Comparison of ENCODE assay signal across 37 cellular contexts in genomic region chr3:174028673-174029072, GRCh38.
"Had no signal": no experiment of that assay in that cellular context is flagged by ENCODE, and none has a peak within 500 bp of the region (broad histone marks: within the 10 kb centered on the region; RNA-seq: fewer than 3 reads in every experiment).

No MANE protein-coding gene starts in this region.

- H3K27me3 Mint-ChIP-seq: activated naive CD4-positive, alpha-beta T cell treated with anti-CD3 and anti-CD28 coated beads, Interleukin-2, amount 10 ng/mL, durations not matched to agents 7 days and 5 days; activated naive CD4-positive, alpha-beta T cell treated with anti-CD3 and anti-CD28 coated beads, Interleukin-2, amount 50 U/mL, for 24 hours; activated naive CD8-positive, alpha-beta T cell; activated naive CD8-positive, alpha-beta T cell treated with anti-CD3 and anti-CD28 coated beads for 36 hours; activated naive CD8-positive, alpha-beta T cell treated with anti-CD3 and anti-CD28 coated beads, Interleukin-2, amount 10 ng/mL, durations not matched to agents 7 days and 5 days; activated naive CD8-positive, alpha-beta T cell treated with anti-CD3 and anti-CD28 coated beads, Interleukin-2, amount 50 U/mL, for 24 hours; activated T-cell treated with anti-CD3 and anti-CD28 coated beads, Interleukin-2, amount 50 U/mL, for 24 hours; activated T-helper 17 cell treated with anti-CD3 and anti-CD28 coated beads, Interleukin-2, amount 50 U/mL, for 72 hours; brain; central memory CD8-positive, alpha-beta T cell had no signal

- H3K4me3 Mint-ChIP-seq: activated naive CD4-positive, alpha-beta T cell treated with anti-CD3 and anti-CD28 coated beads for 36 hours; activated naive CD4-positive, alpha-beta T cell treated with anti-CD3 and anti-CD28 coated beads, Interleukin-2, amount 10 ng/mL, durations not matched to agents 7 days and 5 days; activated naive CD4-positive, alpha-beta T cell treated with anti-CD3 and anti-CD28 coated beads, Interleukin-2, amount 50 U/mL, for 24 hours; activated naive CD8-positive, alpha-beta T cell; activated naive CD8-positive, alpha-beta T cell treated with anti-CD3 and anti-CD28 coated beads for 36 hours; activated naive CD8-positive, alpha-beta T cell treated with anti-CD3 and anti-CD28 coated beads, Interleukin-2, amount 10 ng/mL, durations not matched to agents 7 days and 5 days; activated naive CD8-positive, alpha-beta T cell treated with anti-CD3 and anti-CD28 coated beads, Interleukin-2, amount 50 U/mL, for 24 hours; activated T-cell treated with anti-CD3 and anti-CD28 coated beads, Interleukin-2, amount 50 U/mL, for 24 hours; activated T-cell treated with anti-CD3 and anti-CD28 coated beads, Interleukin-2, amount 50 U/mL, for 4 hours; activated T-cell treated with anti-CD3 and anti-CD28 coated beads, Interleukin-2, amount 50 U/mL, for 72 hours; activated T-helper 1 cell treated with anti-CD3 and anti-CD28 coated beads, Interleukin-12 subunit alpha, Interleukin-12 subunit beta, Interleukin-2, Interleukin-4 antibody, amounts not matched to agents 30 ng/mL and 10 ng/mL and 1 ng/mL, durations not matched to agents 14 hours and 24 hours and 36 hours; activated T-helper 17 cell treated with anti-CD3 and anti-CD28 coated beads, Interleukin-2, amount 50 U/mL, for 72 hours; brain; central memory CD8-positive, alpha-beta T cell had no signal

- H3K36me3 ChIP-seq: adrenal gland, ascending aorta, brain microvascular endothelial cell, breast epithelium, cardiac muscle cell had no signal

- H3K4me1 Mint-ChIP-seq: activated naive CD4-positive, alpha-beta T cell treated with anti-CD3 and anti-CD28 coated beads, Interleukin-2, amount 10 ng/mL, durations not matched to agents 7 days and 5 days; activated naive CD4-positive, alpha-beta T cell treated with anti-CD3 and anti-CD28 coated beads, Interleukin-2, amount 50 U/mL, for 24 hours; activated naive CD8-positive, alpha-beta T cell treated with anti-CD3 and anti-CD28 coated beads for 36 hours; activated naive CD8-positive, alpha-beta T cell treated with anti-CD3 and anti-CD28 coated beads, Interleukin-2, amount 10 ng/mL, durations not matched to agents 7 days and 5 days; activated naive CD8-positive, alpha-beta T cell treated with anti-CD3 and anti-CD28 coated beads, Interleukin-2, amount 50 U/mL, for 24 hours; activated T-helper 17 cell treated with anti-CD3 and anti-CD28 coated beads, Interleukin-2, amount 50 U/mL, for 72 hours; central memory CD8-positive, alpha-beta T cell had no signal

- H3K27ac ChIP-seq: adrenal gland, ascending aorta, body of pancreas, brain microvascular endothelial cell, breast epithelium, cardiac muscle cell had no signal

- H3K27ac Mint-ChIP-seq: activated naive CD4-positive, alpha-beta T cell treated with anti-CD3 and anti-CD28 coated beads for 36 hours; activated naive CD4-positive, alpha-beta T cell treated with anti-CD3 and anti-CD28 coated beads, Interleukin-2, amount 10 ng/mL, durations not matched to agents 7 days and 5 days; activated naive CD4-positive, alpha-beta T cell treated with anti-CD3 and anti-CD28 coated beads, Interleukin-2, amount 50 U/mL, for 24 hours; activated naive CD4-positive, alpha-beta T cell treated with anti-CD3 and anti-CD28 coated beads, Interleukin-2, amount 50 U/mL, for 72 hours; activated naive CD8-positive, alpha-beta T cell; activated naive CD8-positive, alpha-beta T cell treated with anti-CD3 and anti-CD28 coated beads for 36 hours; activated naive CD8-positive, alpha-beta T cell treated with anti-CD3 and anti-CD28 coated beads, Interleukin-2, amount 10 ng/mL, durations not matched to agents 7 days and 5 days; activated naive CD8-positive, alpha-beta T cell treated with anti-CD3 and anti-CD28 coated beads, Interleukin-2, amount 50 U/mL, for 24 hours; activated T-cell treated with anti-CD3 and anti-CD28 coated beads, Interleukin-2, amount 50 U/mL, for 24 hours; activated T-cell treated with anti-CD3 and anti-CD28 coated beads, Interleukin-2, amount 50 U/mL, for 72 hours; activated T-helper 1 cell treated with anti-CD3 and anti-CD28 coated beads, Interleukin-12 subunit alpha, Interleukin-12 subunit beta, Interleukin-2, Interleukin-4 antibody, amounts not matched to agents 30 ng/mL and 10 ng/mL and 1 ng/mL, durations not matched to agents 14 hours and 24 hours and 36 hours; activated T-helper 17 cell treated with anti-CD3 and anti-CD28 coated beads, Interleukin-2, amount 50 U/mL, for 72 hours; activated T-helper 2 cell treated with anti-CD3 and anti-CD28 coated beads, Interferon-gamma antibody, Interleukin-2, Interleukin-4, amounts not matched to agents 10 μg/mL and 5 μg/mL and 100 μg/mL, durations not matched to agents 14 hours and 24 hours and 36 hours; brain had no signal

- H3K27me3 ChIP-seq: adrenal gland, ascending aorta, body of pancreas, brain microvascular endothelial cell, breast epithelium, cardiac muscle cell had no signal

- H3K4me1 ChIP-seq: adrenal gland, ascending aorta, body of pancreas, breast epithelium had no signal

- H3K4me3 ChIP-seq: adrenal gland, ascending aorta, body of pancreas, breast epithelium, cardiac muscle cell had no signal

- H3K9me3 ChIP-seq: body of pancreas had no signal

- DNase-seq: activated effector memory CD4-positive, alpha-beta T cell treated with anti-CD3 and anti-CD28 coated beads, Interleukin-2, amount 50 U/mL, for 16 hours; activated effector memory CD4-positive, alpha-beta T cell treated with Interleukin-2 at 50 U/mL for 16 hours; activated gamma-delta T cell; activated gamma-delta T cell treated with Interleukin-2 at 50 U/mL for 16 hours; activated naive CD4-positive, alpha-beta T cell; activated naive CD4-positive, alpha-beta T cell treated with anti-CD3 and anti-CD28 coated beads for 36 hours; activated naive CD4-positive, alpha-beta T cell treated with anti-CD3 and anti-CD28 coated beads, Interleukin-2, amount 10 ng/mL, durations not matched to agents 7 days and 5 days; activated naive CD4-positive, alpha-beta T cell treated with anti-CD3 and anti-CD28 coated beads, Interleukin-2, amount 50 U/mL, for 16 hours; activated naive CD4-positive, alpha-beta T cell treated with Interleukin-2 at 50 U/mL for 16 hours; activated naive CD8-positive, alpha-beta T cell treated with anti-CD3 and anti-CD28 coated beads for 36 hours; activated naive CD8-positive, alpha-beta T cell treated with anti-CD3 and anti-CD28 coated beads, Interleukin-2, amount 10 ng/mL, durations not matched to agents 7 days and 5 days; activated naive CD8-positive, alpha-beta T cell treated with anti-CD3 and anti-CD28 coated beads, Interleukin-2, amount 50 U/mL, for 24 hours; activated T-cell treated with anti-CD3 and anti-CD28 coated beads, Interleukin-2, amount 50 U/mL, for 24 hours; activated T-cell treated with anti-CD3 and anti-CD28 coated beads, Interleukin-2, amount 50 U/mL, for 4 hours; activated T-cell treated with anti-CD3 and anti-CD28 coated beads, Interleukin-2, amount 50 U/mL, for 48 hours; activated T-cell treated with anti-CD3 and anti-CD28 coated beads, Interleukin-2, amount 50 U/mL, for 72 hours; adrenal gland; amniotic stem cell; amygdala; anterior cingulate cortex; aorta; body of pancreas; brain microvascular endothelial cell; caudate nucleus; central memory CD4-positive, alpha-beta T cell; cerebellar nuclear complex had no signal

- H3K36me3 Mint-ChIP-seq: activated naive CD4-positive, alpha-beta T cell treated with anti-CD3 and anti-CD28 coated beads, Interleukin-2, amount 10 ng/mL, durations not matched to agents 7 days and 5 days; activated naive CD4-positive, alpha-beta T cell treated with anti-CD3 and anti-CD28 coated beads, Interleukin-2, amount 50 U/mL, for 24 hours; activated naive CD8-positive, alpha-beta T cell; activated naive CD8-positive, alpha-beta T cell treated with anti-CD3 and anti-CD28 coated beads for 36 hours; activated naive CD8-positive, alpha-beta T cell treated with anti-CD3 and anti-CD28 coated beads, Interleukin-2, amount 10 ng/mL, durations not matched to agents 7 days and 5 days had no signal
